ENCODE assay signal across 21 cellular contexts in the genomic region with DNA sequence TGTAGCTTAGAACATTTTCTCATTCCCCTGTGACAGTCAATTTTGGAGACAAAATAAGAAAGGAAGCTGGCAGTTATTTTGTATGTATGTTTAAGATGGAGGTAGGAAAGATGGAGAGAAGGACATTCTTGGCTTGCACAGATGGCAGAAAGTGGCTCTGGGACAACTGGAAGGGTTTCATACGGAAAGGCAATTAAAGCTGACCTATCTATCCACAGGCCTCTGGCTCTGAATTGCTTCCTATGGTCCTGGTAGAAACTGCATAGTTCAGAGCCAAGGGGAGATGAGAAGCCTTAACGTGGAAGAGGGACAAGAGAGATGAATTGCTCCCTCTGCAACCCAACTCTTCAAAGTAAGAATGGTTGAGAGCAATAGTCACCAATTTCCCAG. TPM values are rescaled to one million over a fixed set of nuclear protein-coding genes. Genes with fewer than 3 reads are reported as not detected.
A peak's percentile ranks its signal among the peaks of the same experiment; 100 is the strongest.
DNase-seq lines count a peak whose midpoint lies in the region; ATAC-seq and TF ChIP-seq lines count a peak whose summit lies in the region.
"Had no signal": no experiment of that assay in that cellular context is flagged by ENCODE, and none has a peak within 500 bp of the region (broad histone marks: within the 10 kb centered on the region; RNA-seq: fewer than 3 reads in every experiment).

No MANE protein-coding gene starts in this region.

- peak overlapping the region; percentile 6 for H3K27ac ChIP-seq in upper lobe of right lung
- no peak overlapping the region for H3K27ac ChIP-seq in CD8-positive, alpha-beta memory T cell (ENCODE audit: low read depth, low read length)
- H3K27ac ChIP-seq: GM23248, SJSA1 had no signal

- no peak overlapping the region for H3K4me3 Mint-ChIP-seq in activated T-helper 17 cell treated with anti-CD3 and anti-CD28 coated beads, Interleukin-2, amount 50 U/mL, for 72 hours
- H3K4me3 Mint-ChIP-seq in endothelial cell (ENCODE audit: unreplicated experiment) = peak overlapping the region; percentile 54
- H3K4me3 Mint-ChIP-seq in CD8-positive, alpha-beta memory T cell = no peak overlapping the region
- H3K4me3 Mint-ChIP-seq: B cell, CD14-positive monocyte had no signal

- peaks cover 7% of the 10 kb centered on the region for H3K4me1 ChIP-seq in upper lobe of right lung
- no peaks in the 10 kb centered on the region for H3K4me1 ChIP-seq in CD8-positive, alpha-beta memory T cell (ENCODE audit: insufficient read depth, low read length)
- H3K4me1 ChIP-seq: HAP-1, SJSA1 had no signal

- H3K27ac Mint-ChIP-seq in activated T-helper 17 cell treated with anti-CD3 and anti-CD28 coated beads, Interleukin-2, amount 50 U/mL, for 72 hours = peak overlapping the region; percentile 75
- peak overlapping the region; percentile 25 for H3K27ac Mint-ChIP-seq in endothelial cell (ENCODE audit: unreplicated experiment)
- peak overlapping the region in 4 of 8 donors; percentile 1 to 78 (median 20) for H3K27ac Mint-ChIP-seq in CD8-positive, alpha-beta memory T cell

- POLR2A ChIA-PET in CD8-positive, alpha-beta memory T cell (lab: Charles Lee) = no interaction called here

- H3K36me3 Mint-ChIP-seq in activated T-helper 17 cell treated with anti-CD3 and anti-CD28 coated beads, Interleukin-2, amount 50 U/mL, for 72 hours (ENCODE audit: low read depth) = peaks cover 81% of the 10 kb centered on the region
- peaks cover 51% of the 10 kb centered on the region for H3K36me3 Mint-ChIP-seq in endothelial cell (ENCODE audit: low read depth, unreplicated experiment)
- H3K36me3 Mint-ChIP-seq in CD8-positive, alpha-beta memory T cell = peaks cover 0 to 80% (median 9%) of the 10 kb centered on the region in 3 donors

- intact Hi-C loops in posterior vena cava (cut with DNase I) = loop anchor here in 1 of 2 donors (10.0 kb wide), 1 partner anchor 150 kb away; no protein-coding TSS in a partner anchor
- intact Hi-C loops in upper lobe of right lung (cut with DNase I) = no loop called here

- peaks cover 96% of the 10 kb centered on the region for H3K36me3 ChIP-seq in upper lobe of right lung
- peaks cover 48% of the 10 kb centered on the region for H3K36me3 ChIP-seq in CD8-positive, alpha-beta memory T cell (ENCODE audit: insufficient read depth, low read length)

- no peaks in the 10 kb centered on the region for H3K4me1 Mint-ChIP-seq in activated T-helper 17 cell treated with anti-CD3 and anti-CD28 coated beads, Interleukin-2, amount 50 U/mL, for 72 hours
- H3K4me1 Mint-ChIP-seq in endothelial cell (ENCODE audit: unreplicated experiment) = peaks cover 18% of the 10 kb centered on the region
- H3K4me1 Mint-ChIP-seq in CD8-positive, alpha-beta memory T cell = no peaks in the 10 kb centered on the region
- H3K4me1 Mint-ChIP-seq: B cell, CD14-positive monocyte had no signal

- no peaks in the 10 kb centered on the region for H3K27me3 ChIP-seq in upper lobe of right lung
- H3K27me3 ChIP-seq in CD8-positive, alpha-beta memory T cell (ENCODE audit: insufficient read depth, low read length, poor library complexity, severe bottlenecking) = no peaks in the 10 kb centered on the region
- H3K27me3 ChIP-seq: SJSA1 had no signal

- no peak for TF ChIP-seq CTCF in endothelial cell (IDR thresholded peaks at IDR 0.05; ENCODE audit: unreplicated experiment)
- TF ChIP-seq CTCF in upper lobe of right lung (IDR thresholded peaks at IDR 0.05) = no peak

- CTCF ChIA-PET in CD8-positive, alpha-beta memory T cell (lab: Charles Lee) = no interaction called here

- H3K27me3 Mint-ChIP-seq in activated T-helper 17 cell treated with anti-CD3 and anti-CD28 coated beads, Interleukin-2, amount 50 U/mL, for 72 hours = no peaks in the 10 kb centered on the region
- peaks cover 2% of the 10 kb centered on the region for H3K27me3 Mint-ChIP-seq in endothelial cell (ENCODE audit: unreplicated experiment)
- no peaks in the 10 kb centered on the region for H3K27me3 Mint-ChIP-seq in CD8-positive, alpha-beta memory T cell
- H3K27me3 Mint-ChIP-seq: B cell had no signal

- H3K9me3 ChIP-seq in upper lobe of right lung = no peaks in the 10 kb centered on the region
- no peaks in the 10 kb centered on the region for H3K9me3 ChIP-seq in CD8-positive, alpha-beta memory T cell (ENCODE audit: low read length)
- H3K9me3 ChIP-seq: HAP-1, SJSA1 had no signal

- DNase-seq in endothelial cell (ENCODE audit: low spot score) (no peak), posterior vena cava (ENCODE audit: low spot score) (peak; percentile 3), upper lobe of right lung (no peak), amniotic stem cell (lab: John Stamatoyannopoulos, UW) (no peak)
- no peak for DNase-seq in CD8-positive, alpha-beta memory T cell
- DNase-seq: DMS153, GM23248, NCI-H1048, NCI-H1417 treated with DMSO at 0.1 percent for 48 hours, NCI-H2081, NCI-H2227 treated with DMSO at 0.1 percent for 48 hours, NCI-H526 treated with DMSO at 0.1 percent for 48 hours, Right ventricle myocardium superior, RPMI8226 had no signal

- no peak for ATAC-seq in activated T-helper 17 cell treated with anti-CD3 and anti-CD28 coated beads, Interleukin-2, amount 50 U/mL, for 72 hours (replicated peaks)
- ATAC-seq in upper lobe of right lung (no peak), HG02870 (IDR thresholded peaks at IDR 0.05; ENCODE audit: unreplicated experiment) (no peak)

- no peaks in the 10 kb centered on the region for H3K9me3 Mint-ChIP-seq in activated T-helper 17 cell treated with anti-CD3 and anti-CD28 coated beads, Interleukin-2, amount 50 U/mL, for 72 hours
- H3K9me3 Mint-ChIP-seq in endothelial cell (ENCODE audit: unreplicated experiment) = no peaks in the 10 kb centered on the region
- no peaks in the 10 kb centered on the region for H3K9me3 Mint-ChIP-seq in CD8-positive, alpha-beta memory T cell
- H3K9me3 Mint-ChIP-seq: CD14-positive monocyte had no signal

- peak overlapping the region; percentile 39 for H3K4me3 ChIP-seq in upper lobe of right lung
- no peak overlapping the region for H3K4me3 ChIP-seq in CD8-positive, alpha-beta memory T cell (ENCODE audit: low read length)
- H3K4me3 ChIP-seq: GM23248, HAP-1, SJSA1 had no signal

RNA-seq across cellular contexts. Expression of a gene that starts 8.0 kb away (rescaled TPM):
- total RNA-seq in activated T-helper 17 cell treated with anti-CD3 and anti-CD28 coated beads, Interleukin-2, amount 50 U/mL, for 72 hours = not detected
- total RNA-seq in endothelial cell (ENCODE audit: unreplicated experiment) = not detected
- not detected for total RNA-seq in posterior vena cava
- total RNA-seq in upper lobe of right lung = not detected
- total RNA-seq in CD8-positive, alpha-beta memory T cell = not detected
- polyA plus RNA-seq in CD8-positive, alpha-beta memory T cell = not detected
- total RNA-seq: B cell, GM23248, HT-29, Right ventricle myocardium superior, SJSA1 had no signal
- polyA plus RNA-seq: CD14-positive monocyte, GM23248 had no signal

RNA-seq across cellular contexts. Expression of a gene that starts 14.2 kb away (rescaled TPM):
- 10 to 100 TPM; 21.7 to 44.0 TPM for total RNA-seq in activated T-helper 17 cell treated with anti-CD3 and anti-CD28 coated beads, Interleukin-2, amount 50 U/mL, for 72 hours
- total RNA-seq in endothelial cell (ENCODE audit: unreplicated experiment) (45.3 TPM), posterior vena cava (10 to 100 TPM; 12.8 to 16.8 TPM), upper lobe of right lung (33.1 TPM)
- total RNA-seq in CD8-positive, alpha-beta memory T cell = 10 to 100 TPM; 62.1 to 65.1 TPM
- 26.3 TPM for polyA plus RNA-seq in CD8-positive, alpha-beta memory T cell

RNA-seq across cellular contexts. Expression of a gene that starts 16.0 kb away (rescaled TPM):
- 10 to 100 TPM; 18.2 to 20.4 TPM for total RNA-seq in activated T-helper 17 cell treated with anti-CD3 and anti-CD28 coated beads, Interleukin-2, amount 50 U/mL, for 72 hours
- total RNA-seq in endothelial cell (ENCODE audit: unreplicated experiment) (20.9 TPM), posterior vena cava (10 to 100 TPM; 21.7 to 29.4 TPM), upper lobe of right lung (22.3 TPM)
- total RNA-seq in CD8-positive, alpha-beta memory T cell = 10 to 100 TPM; 11.9 TPM
- 6.9 TPM for polyA plus RNA-seq in CD8-positive, alpha-beta memory T cell
